8 cellular contexts compared by ENCODE assay signal in the genomic region with DNA sequence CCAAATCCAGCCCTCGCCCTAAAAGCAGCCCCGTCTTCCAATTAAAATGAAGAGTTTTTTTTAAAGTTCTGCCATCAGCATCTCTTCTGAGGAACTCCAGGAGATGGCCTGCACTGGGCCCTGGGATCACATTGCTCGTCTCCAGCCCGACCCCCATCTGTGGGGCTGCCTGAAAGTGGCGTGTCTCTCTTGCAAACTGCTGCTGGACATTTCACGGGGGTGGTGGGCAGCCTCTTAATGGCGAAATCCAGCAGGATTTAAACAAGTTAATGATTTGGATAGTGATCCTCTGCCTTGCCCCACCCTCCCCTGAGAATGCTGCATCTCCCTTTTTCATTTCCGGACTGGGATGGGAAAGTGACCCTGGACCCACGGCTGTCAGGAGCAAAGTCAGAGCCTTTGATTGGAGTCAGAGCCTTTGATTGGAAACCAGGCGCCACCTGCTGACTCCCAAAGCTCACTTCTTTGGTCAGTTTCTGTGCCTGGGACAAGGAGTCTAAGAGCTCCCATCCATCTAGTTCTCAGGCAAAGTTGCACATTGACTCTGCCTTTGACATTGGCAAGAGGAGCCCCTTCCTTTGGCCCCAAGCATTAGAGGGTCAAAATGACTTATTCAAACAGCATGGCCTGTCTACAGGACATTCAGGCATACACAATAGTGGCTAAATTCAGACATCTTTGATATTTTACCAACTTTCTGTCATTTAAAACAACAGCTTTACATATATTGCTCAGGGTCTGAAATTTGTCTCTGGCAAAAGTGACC.
DNase-seq lines count a peak whose midpoint lies in the region; ATAC-seq and TF ChIP-seq lines count a peak whose summit lies in the region.

No MANE protein-coding gene starts in this region.

- no peaks in the 10 kb centered on the region for H3K27me3 ChIP-seq in heart left ventricle

- no peak overlapping the region for H3K27ac ChIP-seq in heart left ventricle

- TF ChIP-seq POLR2A in heart left ventricle (IDR thresholded peaks at IDR 0.05) = no peak

- H3K4me1 ChIP-seq in heart left ventricle = peaks cover 0 to 13% (median 2%) of the 10 kb centered on the region in 12 donors

- no peak overlapping the region for H3K4me3 ChIP-seq in heart left ventricle

- intact Hi-C loops in Right ventricle myocardium inferior (cut with DNase I) = loop anchor here (1.0 to 5.0 kb wide), 3 partner anchors 100 to 557 kb away; no protein-coding TSS in a partner anchor
- intact Hi-C loops in cardiac septum (cut with DNase I) = loop anchor here (2.0 to 5.0 kb wide), 3 partner anchors 100 to 556 kb away; no protein-coding TSS in a partner anchor
- intact Hi-C loops in heart left ventricle (cut with DNase I) = loop anchor here in 9 of 10 donors (1.0 to 10.0 kb wide), 12 partner anchors 100 to 975 kb away; a partner anchor contains a TSS

- DNase-seq in Right ventricle myocardium inferior (ENCODE audit: missing footprints) (no peak), cardiac septum (ENCODE audit: low spot score) (no peak), NCI-H1694 treated with DMSO at 0.1 percent for 48 hours (lab: John Stamatoyannopoulos, UW) (peak; percentile 64), heart left ventricle (peak; percentile 54 to 71 (median 67)), retina (peak; percentile 77)
- peak; percentile 8 to 25 for DNase-seq in activated CD4-positive, alpha-beta T cell treated with anti-CD3 and anti-CD28 coated beads, Interleukin-2, amount 50 U/mL, for 48 hours

- peak; percentile 65 for ATAC-seq in Right ventricle myocardium inferior
- ATAC-seq in heart left ventricle = peak; percentile 55 to 87 (median 74)
- no peak for ATAC-seq in GM18517 (IDR thresholded peaks at IDR 0.05; ENCODE audit: unreplicated experiment)
- no peak for ATAC-seq in activated CD4-positive, CD25-positive, alpha-beta regulatory T cell treated with anti-CD3 and anti-CD28 coated beads, Interleukin-2, amount 50 U/mL, for 24 hours

- 46 to 59% (median 55%) methylated on average over 10 of the region's 10 CpGs for WGBS in heart left ventricle, 4 donors

- peak; percentile 41 to 84 (median 74) for TF ChIP-seq CTCF in heart left ventricle (IDR thresholded peaks at IDR 0.05)

- H3K9me3 ChIP-seq in heart left ventricle = no peaks in the 10 kb centered on the region

- no peaks in the 10 kb centered on the region for H3K36me3 ChIP-seq in heart left ventricle

Comparison
In these comparisons a context has a peak if more than half of its experiments do, and no peak if none do; other contexts are left out.
1. DNase-seq: peak in NCI-H1694 treated with DMSO at 0.1 percent for 48 hours (single experiment), activated CD4-positive, alpha-beta T cell treated with anti-CD3 and anti-CD28 coated beads, Interleukin-2, amount 50 U/mL, for 48 hours (2 of 2), heart left ventricle (5 of 5) and retina (single experiment); none in Right ventricle myocardium inferior (single experiment) and cardiac septum (single experiment).
2. ATAC-seq: peak in Right ventricle myocardium inferior (single experiment) and heart left ventricle (4 of 4); none in GM18517 (single experiment) and activated CD4-positive, CD25-positive, alpha-beta regulatory T cell treated with anti-CD3 and anti-CD28 coated beads, Interleukin-2, amount 50 U/mL, for 24 hours (0 of 2).